Comparison of ENCODE assay signal across 24 cellular contexts in genomic region chr7:6123843-6124242, GRCh38.
"Had no signal": no experiment of that assay in that cellular context is flagged by ENCODE, and none has a peak within 500 bp of the region (broad histone marks: within the 10 kb centered on the region; RNA-seq: fewer than 3 reads in every experiment).

No MANE protein-coding gene starts in this region.

- H3K27me3 ChIP-seq: colonic mucosa, dorsolateral prefrontal cortex, esophagus muscularis mucosa, esophagus squamous epithelium, foreskin keratinocyte, gastrocnemius medialis, gastroesophageal sphincter, heart left ventricle, heart right ventricle had no signal

- H3K4me1 ChIP-seq: colonic mucosa, esophagus muscularis mucosa, esophagus squamous epithelium, foreskin keratinocyte, gastrocnemius medialis, gastroesophageal sphincter, heart left ventricle, heart right ventricle had no signal

- H3K36me3 ChIP-seq: colonic mucosa had no signal

- H3K27ac ChIP-seq: colonic mucosa, coronary artery, dorsolateral prefrontal cortex, epithelial cell of prostate, esophagus muscularis mucosa, esophagus squamous epithelium, foreskin keratinocyte, gastrocnemius medialis, gastroesophageal sphincter, heart left ventricle, heart right ventricle had no signal

- H3K27ac Mint-ChIP-seq: dendritic cell treated with granulocyte-macrophage colony-stimulating factor and Interleukin-4, amounts not matched to agents 40 ng/mL and 50 ng/mL, for 4 days; endodermal cell had no signal

- H3K9me3 ChIP-seq: colonic mucosa, gastrocnemius medialis had no signal

- H3K4me3 Mint-ChIP-seq: dendritic cell treated with granulocyte-macrophage colony-stimulating factor and Interleukin-4, amounts not matched to agents 40 ng/mL and 50 ng/mL, for 4 days; effector memory CD8-positive, alpha-beta T cell; endodermal cell had no signal

- DNase-seq: colonic mucosa; cortex of kidney; dermis blood vessel endothelial cell; effector CD4-positive, alpha-beta T cell; effector CD8-positive, alpha-beta T cell; effector memory CD4-positive, alpha-beta T cell; effector memory CD8-positive, alpha-beta T cell; endodermal cell; erythroblast; esophagus squamous epithelium; foreskin fibroblast; foreskin keratinocyte; foreskin melanocyte; gastrocnemius medialis; glutamatergic neuron; head of caudate nucleus; heart left ventricle; heart right ventricle had no signal

- H3K4me1 Mint-ChIP-seq: endodermal cell had no signal

- H3K4me3 ChIP-seq: colonic mucosa, coronary artery, dorsolateral prefrontal cortex, esophagus muscularis mucosa, esophagus squamous epithelium, gastrocnemius medialis, gastroesophageal sphincter, heart left ventricle, heart right ventricle had no signal

- H3K27me3 Mint-ChIP-seq: dendritic cell treated with granulocyte-macrophage colony-stimulating factor and Interleukin-4, amounts not matched to agents 40 ng/mL and 50 ng/mL, for 4 days; effector memory CD8-positive, alpha-beta T cell had no signal
